1 cellular context compared by ENCODE assay signal in genomic region chr2:144132357-144132756, GRCh38.
TF ChIP-seq lines count a peak whose summit lies in the region.

No MANE protein-coding gene starts in this region.

TF ChIP-seq in HepG2, 621 proteins besides CTCF, POLR2A, EP300 and RAD21 (continued from another document):
- peak; percentile 36 for TF ChIP-seq USF2 (IDR thresholded peaks at IDR 0.05; ENCODE audit: low read depth, low read length)
- no peak for TF ChIP-seq USF2 (CRISPR knock-in tag; IDR thresholded peaks at IDR 0.05; ENCODE audit: borderline replicate concordance)
